ENCODE assay signal across 8 cellular contexts in genomic region chr6:18260448-18261106, GRCh38. TPM values are rescaled to one million over a fixed set of nuclear protein-coding genes. Genes with fewer than 3 reads are reported as not detected.
DNase-seq lines count a peak whose midpoint lies in the region; ATAC-seq and TF ChIP-seq lines count a peak whose summit lies in the region.

No MANE protein-coding gene starts in this region.

- H3K4me2 ChIP-seq in smooth muscle cell: no peak overlapping the region

- CTCF ChIA-PET in Caco-2 (lab: Charles Lee): no interaction called here

- intact Hi-C loops in Caco-2 (cut with micrococcal nuclease; ENCODE audit: unreplicated experiment): loop anchor here (5.0 kb wide), 1 partner anchor 103 kb away; the partner anchor contains the start of genes KDM1B and TPMT
- intact Hi-C loops in mucosa of descending colon (cut with DNase I, micrococcal nuclease): no loop called here

- no peak overlapping the region for H3K4me3 ChIP-seq in Caco-2 (ENCODE audit: low read depth, low read length)
- H3K4me3 ChIP-seq in smooth muscle cell: no peak overlapping the region
- H3K4me3 ChIP-seq in mucosa of descending colon: no peak overlapping the region

- WGBS in smooth muscle cell (ENCODE audit: low lambda C conversion rate): 61% methylated on average over 4 of the region's 4 CpGs

- H3K9me3 ChIP-seq in Caco-2 (no peaks in the 10 kb centered on the region), smooth muscle cell (replicated peaks; ENCODE audit: low read depth) (no peaks in the 10 kb centered on the region), mucosa of descending colon (no peaks in the 10 kb centered on the region)

- TF ChIP-seq CTCF in Caco-2 (IDR thresholded peaks at IDR 0.05; ENCODE audit: insufficient read depth in 1 of 2, low read depth in 1 of 2, low read length in 1 of 2, severe bottlenecking in 1 of 2, unreplicated experiment in 1 of 2): no peak
- no peak for TF ChIP-seq CTCF in type B pancreatic cell (conservative IDR thresholded peaks at IDR 0.05)
- no peak for TF ChIP-seq CTCF in smooth muscle cell (IDR thresholded peaks at IDR 0.05; ENCODE audit: borderline replicate concordance, insufficient read depth, poor library complexity, severe bottlenecking)
- TF ChIP-seq CTCF in mucosa of descending colon (IDR thresholded peaks at IDR 0.05): no peak

- DNase-seq in Caco-2 (no peak), RPMI8226 (peak; percentile 93), fibroblast of gingiva (ENCODE audit: low read depth) (peak; percentile 52), type B pancreatic cell (ENCODE audit: extremely low spot score, unreplicated experiment) (no peak), smooth muscle cell (lab: John Stamatoyannopoulos, UW; ENCODE audit: unreplicated experiment) (no peak), mucosa of descending colon (no peak)

- H3K4me1 ChIP-seq in Caco-2 (peaks cover 11% of the 10 kb centered on the region), smooth muscle cell (ENCODE audit: low read depth) (peaks cover 16% of the 10 kb centered on the region), mucosa of descending colon (ENCODE audit: low read depth) (peaks cover 14% of the 10 kb centered on the region)

- H3K9me3 Mint-ChIP-seq in Caco-2 (ENCODE audit: unreplicated experiment) (no peaks in the 10 kb centered on the region), type B pancreatic cell (no peaks in the 10 kb centered on the region)

- BruUV-seq in Caco-2 (replicated peaks; lab: Mats Ljungman, UMichigan): no TSS peak

- H3K27ac Mint-ChIP-seq in Caco-2 (ENCODE audit: unreplicated experiment) (no peak overlapping the region), type B pancreatic cell (peak overlapping the region; percentile 7)

- peaks cover 58% of the 10 kb centered on the region for H3K36me3 Mint-ChIP-seq in Caco-2 (ENCODE audit: insufficient read depth, unreplicated experiment)
- H3K36me3 Mint-ChIP-seq in type B pancreatic cell: peaks cover 39% of the 10 kb centered on the region

- H3K9ac ChIP-seq in smooth muscle cell (ENCODE audit: low read depth): no peak overlapping the region

- POLR2A ChIA-PET in Caco-2 (lab: Charles Lee): no interaction called here

- peaks cover 77% of the 10 kb centered on the region for H3K79me2 ChIP-seq in smooth muscle cell (ENCODE audit: low read depth)

- H3K4me1 Mint-ChIP-seq in Caco-2 (ENCODE audit: low read depth, unreplicated experiment): peaks cover 7% of the 10 kb centered on the region
- peaks cover 36% of the 10 kb centered on the region for H3K4me1 Mint-ChIP-seq in type B pancreatic cell (ENCODE audit: unreplicated experiment)

- H3K36me3 ChIP-seq in Caco-2 (ENCODE audit: control insufficient read depth, insufficient read depth, low read length) (peaks cover 2% of the 10 kb centered on the region; the same call in 1 of the 2 replicates), smooth muscle cell (ENCODE audit: low read depth) (peaks cover 16% of the 10 kb centered on the region), mucosa of descending colon (ENCODE audit: low read depth) (peaks cover 4% of the 10 kb centered on the region)

- H4K20me1 ChIP-seq in smooth muscle cell (ENCODE audit: low read depth): peaks cover 43% of the 10 kb centered on the region

- no peaks in the 10 kb centered on the region for H3K27me3 ChIP-seq in Caco-2 (replicated peaks; ENCODE audit: control insufficient read depth, insufficient read depth, low read length)
- no peaks in the 10 kb centered on the region for H3K27me3 ChIP-seq in smooth muscle cell (ENCODE audit: low read depth)

- H3K27ac ChIP-seq in smooth muscle cell (ENCODE audit: low read depth): no peak overlapping the region

- H3F3A ChIP-seq in smooth muscle cell (ENCODE audit: low read depth): peaks cover 8% of the 10 kb centered on the region

- no peaks in the 10 kb centered on the region for H3K27me3 Mint-ChIP-seq in Caco-2 (ENCODE audit: insufficient read depth, unreplicated experiment)
- H3K27me3 Mint-ChIP-seq in type B pancreatic cell: no peaks in the 10 kb centered on the region

- H3K4me3 Mint-ChIP-seq in Caco-2 (ENCODE audit: unreplicated experiment) (peak overlapping the region; percentile 95), type B pancreatic cell (peak overlapping the region; percentile 94)

- ATAC-seq in GM18909 (IDR thresholded peaks at IDR 0.05; ENCODE audit: poor library complexity, unreplicated experiment): peak; percentile 44
- ATAC-seq in HG03103 (IDR thresholded peaks at IDR 0.05; ENCODE audit: low read depth, unreplicated experiment): peak; percentile 36
- no peak for ATAC-seq in mucosa of descending colon

- H2AFZ ChIP-seq in smooth muscle cell (ENCODE audit: low read depth): no peak overlapping the region

RNA-seq across cellular contexts. Expression of gene DEK, which starts 3.8 kb away (rescaled TPM):
- total RNA-seq in Caco-2 (2022): 170 and 171 TPM in 2 replicates
- total RNA-seq in type B pancreatic cell (ENCODE audit: low replicate concordance): 84.2 and 124 TPM in 2 replicates
- total RNA-seq in smooth muscle cell: 50.7 and 56.5 TPM in 2 replicates
- 33.5 and 33.7 TPM in 2 replicates for polyA plus RNA-seq in smooth muscle cell
- total RNA-seq in mucosa of descending colon: 100 to 1,000 TPM in 1 of 3 donors, 10 to 100 TPM in 2; 75.6 to 123 (median 85.0) TPM

Comparison
In these comparisons a context has a peak if more than half of its experiments do, and no peak if none do; other contexts are left out.
1. DNase-seq: peak in RPMI8226 (single experiment) and fibroblast of gingiva (single experiment); none in Caco-2 (0 of 2), type B pancreatic cell (single experiment), smooth muscle cell (single experiment) and mucosa of descending colon (0 of 3).